9 cellular contexts compared by ENCODE assay signal in the genomic region with DNA sequence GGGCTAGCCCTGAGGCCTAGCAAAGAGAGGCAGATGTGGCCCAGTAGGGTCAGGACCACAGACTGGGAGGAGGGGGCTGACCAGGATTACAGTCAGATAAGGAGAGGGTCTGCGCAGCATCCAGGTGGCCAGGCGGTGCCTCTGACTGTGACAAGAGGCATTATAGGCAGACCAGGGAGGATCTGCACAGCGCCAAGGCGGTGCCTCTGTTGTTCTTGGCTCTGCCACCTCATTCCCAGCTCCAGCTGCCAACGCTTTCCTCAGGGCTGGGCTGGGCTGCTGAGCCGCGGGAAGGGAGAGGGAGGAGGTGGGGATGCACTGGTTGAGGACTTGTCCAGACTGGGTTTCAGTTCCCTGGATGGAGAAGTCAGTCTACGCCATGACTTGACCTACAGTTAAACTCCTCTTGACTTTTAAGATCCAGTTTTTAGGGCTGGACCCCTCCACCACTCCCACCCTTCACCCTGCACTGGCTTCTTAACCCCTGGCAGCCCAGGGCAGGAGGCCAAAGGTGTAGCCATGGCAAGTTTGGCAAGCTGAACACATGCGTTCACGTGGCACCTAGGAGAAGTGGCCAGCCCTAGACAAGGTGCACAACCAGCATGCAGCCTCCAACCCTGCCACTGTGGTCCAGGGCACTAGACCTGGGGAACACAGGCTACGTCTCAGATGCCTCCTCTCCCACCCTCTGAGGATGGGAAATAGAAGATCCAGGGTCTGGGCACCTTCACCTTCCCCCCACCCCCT. TPM values are rescaled to one million over a fixed set of nuclear protein-coding genes. Genes with fewer than 3 reads are reported as not detected.
DNase-seq lines count a peak whose midpoint lies in the region; ATAC-seq and TF ChIP-seq lines count a peak whose summit lies in the region.
"Had no signal": no experiment of that assay in that cellular context is flagged by ENCODE, and none has a peak within 500 bp of the region (broad histone marks: within the 10 kb centered on the region; RNA-seq: fewer than 3 reads in every experiment).

No MANE protein-coding gene starts in this region.

- peaks cover 8% of the 10 kb centered on the region for H3K27me3 Mint-ChIP-seq in glutamatergic neuron (ENCODE audit: unreplicated experiment)

- DNase-seq in HCEC 1CT, result peak; percentile 29
- DNase-seq in RWPE2 (ENCODE audit: low spot score), result no peak
- peak in 38 of 42 donors; percentile 21 to 82 (median 54) for DNase-seq in head of caudate nucleus
- DNase-seq in sigmoid colon, result peak; percentile 87
- DNase-seq in H7, result no peak
- DNase-seq in activated CD4-positive, CD25-positive, alpha-beta regulatory T cell (lab: John Stamatoyannopoulos, UW), result no peak
- DNase-seq in glutamatergic neuron, result no peak

- H3K4me1 ChIP-seq in RWPE2 (ENCODE audit: insufficient read depth, poor library complexity, severe bottlenecking) (peaks cover 46% of the 10 kb centered on the region), sigmoid colon (peaks cover 0 to 70% (median 68%) of the 10 kb centered on the region in 4 donors)

- H3K27ac Mint-ChIP-seq in glutamatergic neuron (ENCODE audit: unreplicated experiment), result no peak overlapping the region

- peak; percentile 88 for ATAC-seq in RWPE2 (ENCODE audit: low read depth)
- ATAC-seq in GM21515 (IDR thresholded peaks at IDR 0.05; ENCODE audit: unreplicated experiment), result no peak

- intact Hi-C loops in head of caudate nucleus (cut with DNase I) (no loop called here), sigmoid colon (cut with DNase I) (loop anchor here (10.0 kb wide), 1 partner anchor 185 kb away; the partner anchor contains the start of gene PEAR1)

- H3K4me3 ChIP-seq in RWPE2 (ENCODE audit: severe bottlenecking) (no peak overlapping the region), sigmoid colon (no peak overlapping the region), H7 (ENCODE audit: insufficient read depth, low read depth, low read length) (no peak overlapping the region)
- H3K4me3 ChIP-seq: SK-N-MC had no signal

- no peak overlapping the region for H3K4me3 Mint-ChIP-seq in glutamatergic neuron (ENCODE audit: unreplicated experiment)

- H3K9me3 Mint-ChIP-seq in glutamatergic neuron (ENCODE audit: unreplicated experiment), result no peaks in the 10 kb centered on the region

- H3K9me3 ChIP-seq in RWPE2 (ENCODE audit: severe bottlenecking) (no peaks in the 10 kb centered on the region), sigmoid colon (no peaks in the 10 kb centered on the region)

- H3K36me3 ChIP-seq in RWPE2 (ENCODE audit: low read depth) (no peaks in the 10 kb centered on the region), sigmoid colon (no peaks in the 10 kb centered on the region), H7 (replicated peaks; ENCODE audit: control insufficient read depth, insufficient read depth, low read length) (no peaks in the 10 kb centered on the region)

- TF ChIP-seq CTCF in RWPE2 (IDR thresholded peaks at IDR 0.05; ENCODE audit: poor library complexity, severe bottlenecking) (no peak), sigmoid colon (IDR thresholded peaks at IDR 0.05) (no peak), glutamatergic neuron (IDR thresholded peaks at IDR 0.05; ENCODE audit: partially characterized antibody, unreplicated experiment) (no peak)

- H3K27me3 ChIP-seq in RWPE2 (ENCODE audit: insufficient read depth, poor library complexity, severe bottlenecking) (no peaks in the 10 kb centered on the region), sigmoid colon (no peaks in the 10 kb centered on the region), H7 (ENCODE audit: control insufficient read depth, insufficient read depth, low read length) (peaks cover 5% of the 10 kb centered on the region)

- H3K36me3 Mint-ChIP-seq in glutamatergic neuron (ENCODE audit: unreplicated experiment), result no peaks in the 10 kb centered on the region

- WGBS in sigmoid colon, 2 donors, result 24 to 60% methylated on average over 11 of the region's 11 CpGs

- no peak for TF ChIP-seq POLR2A in sigmoid colon (IDR thresholded peaks at IDR 0.05)

- peaks cover 12% of the 10 kb centered on the region for H3K4me1 Mint-ChIP-seq in glutamatergic neuron (ENCODE audit: low read depth, unreplicated experiment)

- peak overlapping the region; percentile 31 for H3K27ac ChIP-seq in RWPE2 (ENCODE audit: poor library complexity, severe bottlenecking)
- peak overlapping the region; percentile 51 to 87 (median 84) for H3K27ac ChIP-seq in sigmoid colon

- no peak for TF ChIP-seq EP300 in sigmoid colon (IDR thresholded peaks at IDR 0.05)

RNA-seq across cellular contexts. Expression of gene CRABP2, which starts 4.5 kb away (rescaled TPM):
- total RNA-seq in sigmoid colon (1 to 10 TPM; 3.1 to 7.8 (median 5.4) TPM), glutamatergic neuron (ENCODE audit: unreplicated experiment) (2.4 TPM)
- 1 to 10 TPM in 1 of 3 donors, not detected in 2; 4.9 TPM for polyA plus RNA-seq in sigmoid colon
- total RNA-seq in H7 (2014; rRNA removed; shearing (Covaris generic)), result 137 and 190 TPM in 2 replicates

RNA-seq across cellular contexts. Expression of gene METTL25B, which starts 18.4 kb away (rescaled TPM):
- 10 to 100 TPM; 11.8 to 21.6 (median 13.7) TPM for total RNA-seq in sigmoid colon
- polyA plus RNA-seq in sigmoid colon, result 10 to 100 TPM; 19.0 to 33.1 (median 22.8) TPM
- total RNA-seq in H7 (2014; rRNA removed; shearing (Covaris generic)), result 25.7 and 33.1 TPM in 2 replicates
- 27.1 TPM for total RNA-seq in glutamatergic neuron (ENCODE audit: unreplicated experiment)

RNA-seq across cellular contexts. Expression of gene ISG20L2, which starts 18.6 kb away (rescaled TPM):
- 10 to 100 TPM; 13.6 to 17.6 (median 16.7) TPM for total RNA-seq in sigmoid colon
- 10 to 100 TPM; 12.0 to 23.4 (median 17.1) TPM for polyA plus RNA-seq in sigmoid colon
- 55.2 and 56.4 TPM in 2 replicates for total RNA-seq in H7 (2014; rRNA removed; shearing (Covaris generic))
- total RNA-seq in glutamatergic neuron (ENCODE audit: unreplicated experiment), result 32.6 TPM

RNA-seq across cellular contexts. Expression of gene MRPL24, which starts 31.0 kb away (rescaled TPM):
- total RNA-seq in sigmoid colon (10 to 100 TPM; 53.0 to 68.5 (median 59.7) TPM), glutamatergic neuron (ENCODE audit: unreplicated experiment) (25.1 TPM)
- polyA plus RNA-seq in sigmoid colon, result 10 to 100 TPM; 72.7 to 81.1 (median 81.0) TPM
- total RNA-seq in H7 (2014; rRNA removed; shearing (Covaris generic)), result 92.1 and 105 TPM in 2 replicates

RNA-seq across cellular contexts. Expression of gene NES, which starts 32.7 kb away (rescaled TPM):
- total RNA-seq in sigmoid colon (10 to 100 TPM in 2 of 4 donors, 1 to 10 TPM in 2; 7.1 to 21.0 (median 10.4) TPM), glutamatergic neuron (ENCODE audit: unreplicated experiment) (375 TPM)
- 1 to 10 TPM in 2 of 3 donors, under 1 TPM in 1; 0.60 to 6.9 (median 1.8) TPM for polyA plus RNA-seq in sigmoid colon
- total RNA-seq in H7 (2014; rRNA removed; shearing (Covaris generic)), result 220 and 231 TPM in 2 replicates

Comparison
In these comparisons a context has a peak if more than half of its experiments do, and no peak if none do; other contexts are left out.
1. DNase-seq: peak in HCEC 1CT (single experiment), head of caudate nucleus (38 of 42) and sigmoid colon (single experiment); none in RWPE2 (single experiment), H7 (single experiment), activated CD4-positive, CD25-positive, alpha-beta regulatory T cell (0 of 4) and glutamatergic neuron (single experiment).
2. RNA of gene CRABP2, which starts 4.5 kb away (total RNA-seq): 137 to 190 TPM in H7; 3.1 to 7.8 TPM in sigmoid colon and 2.4 TPM in glutamatergic neuron (single experiment); every median in the first group is over 10 times any median in the second.